In genomic region chr22:31103899-31104694, GRCh38 we compare ENCODE assay signal across 18 cellular contexts. TPM values are rescaled to one million over a fixed set of nuclear protein-coding genes. Genes with fewer than 3 reads are reported as not detected.
DNase-seq lines count a peak whose midpoint lies in the region; ATAC-seq and TF ChIP-seq lines count a peak whose summit lies in the region.
"Had no signal": no experiment of that assay in that cellular context is flagged by ENCODE, and none has a peak within 500 bp of the region (broad histone marks: within the 10 kb centered on the region; RNA-seq: fewer than 3 reads in every experiment).

No MANE protein-coding gene starts in this region.

- H3K9me3 ChIP-seq in HCT116 (ENCODE audit: control insufficient read depth in 1 of 2, insufficient read depth in 1 of 2, low read depth in 1 of 2, low read length in 2 of 2) (no peaks in the 10 kb centered on the region), muscle layer of colon (ENCODE audit: low read length) (no peaks in the 10 kb centered on the region), suprapubic skin (no peaks in the 10 kb centered on the region)
- H3K9me3 ChIP-seq: HAP-1 had no signal

- H3K9ac ChIP-seq in HCT116 (ENCODE audit: low read length) = no peak overlapping the region
- peak overlapping the region; percentile 91 for H3K9ac ChIP-seq in muscle layer of colon (ENCODE audit: low read length)

- RAD21 ChIA-PET in HCT116 (lab: Charles Lee; ENCODE audit: low non-redundant PET in 1 of 2, low total read pairs in 2 of 2, uncharacterized antibody in 2 of 2, unreplicated experiment in 2 of 2) = no interaction called here

- no peak overlapping the region for H3K4me3 ChIP-seq in HCT116 (replicated peaks in 1 of 2; ENCODE audit: low read depth in 1 of 2, low read length in 2 of 2)
- H3K4me3 ChIP-seq in coronary artery = peak overlapping the region; percentile 97
- H3K4me3 ChIP-seq in muscle layer of colon (ENCODE audit: low read depth in 1 of 2, low read length in 2 of 2) = peak overlapping the region in 1 of 2 donors; percentile 29
- H3K4me3 ChIP-seq in suprapubic skin = no peak overlapping the region
- H3K4me3 ChIP-seq: HAP-1, SK-N-MC had no signal

- no peaks in the 10 kb centered on the region for H4K20me1 ChIP-seq in HCT116 (ENCODE audit: insufficient read depth)

- intact Hi-C loops in HCT116 (cut with micrococcal nuclease) = no loop called here

- TF ChIP-seq POLR2A in HCT116 (IDR thresholded peaks at IDR 0.05; ENCODE audit: borderline replicate concordance, extremely low read depth, insufficient read depth, insufficient read length) (no peak), suprapubic skin (IDR thresholded peaks at IDR 0.05) (no peak)

- H3K4me1 ChIP-seq in HCT116 (ENCODE audit: control insufficient read depth in 1 of 2, insufficient read depth in 2 of 2, low read length in 2 of 2) = peaks cover 14 to 32% of the 10 kb centered on the region in 2 experiments; a peak in 3 of 4 replicates
- H3K4me1 ChIP-seq in muscle layer of colon (ENCODE audit: insufficient read depth, low read length) = peaks cover 61% of the 10 kb centered on the region
- peaks cover 47% of the 10 kb centered on the region for H3K4me1 ChIP-seq in suprapubic skin

- H3K36me3 ChIP-seq in HCT116 (ENCODE audit: control insufficient read depth in 1 of 2, insufficient read depth in 2 of 2, low read length in 2 of 2) = peaks cover 11 to 22% of the 10 kb centered on the region in 2 experiments; a peak in 3 of 4 replicates
- H3K36me3 ChIP-seq in muscle layer of colon (ENCODE audit: insufficient read depth, low read length) = peaks cover 56% of the 10 kb centered on the region
- peaks cover 36% of the 10 kb centered on the region for H3K36me3 ChIP-seq in suprapubic skin
- H3K36me3 ChIP-seq: HAP-1 had no signal

- no peak overlapping the region for H2AFZ ChIP-seq in HCT116 (ENCODE audit: low read depth, low read length, poor library complexity, severe bottlenecking)

- 77% methylated on average over 33 of the region's 33 CpGs for WGBS in suprapubic skin

- no peaks in the 10 kb centered on the region for H3K9me2 ChIP-seq in HCT116 (ENCODE audit: insufficient read depth)

- POLR2A ChIA-PET in HCT116 (lab: Charles Lee) = no interaction called here

- H3K27ac ChIP-seq in HCT116 (ENCODE audit: low read depth, low read length) = no peak overlapping the region
- peak overlapping the region; percentile 98 to 99 for H3K27ac ChIP-seq in coronary artery
- H3K27ac ChIP-seq in muscle layer of colon (ENCODE audit: low read depth, low read length) = peak overlapping the region; percentile 85
- H3K27ac ChIP-seq in suprapubic skin = peak overlapping the region; percentile 76
- H3K27ac ChIP-seq: SK-N-MC had no signal

- TF ChIP-seq RAD21 in HCT116 (IDR thresholded peaks at IDR 0.05; ENCODE audit: low read depth) = no peak

- TF ChIP-seq CTCF in HCT116 (IDR thresholded peaks at IDR 0.05 in 2 of 3, conservative IDR thresholded peaks at IDR 0.05 in 1 of 3; ENCODE audit: borderline replicate concordance in 1 of 3, insufficient read depth in 1 of 3, low read depth in 2 of 3, low read length in 2 of 3) (no peak), coronary artery (IDR thresholded peaks at IDR 0.05) (no peak), suprapubic skin (IDR thresholded peaks at IDR 0.05) (no peak)

- TF ChIP-seq EP300 in suprapubic skin (IDR thresholded peaks at IDR 0.05) = no peak

- ATAC-seq in HCT116 = no peak

- H3K27me3 ChIP-seq in HCT116 (ENCODE audit: insufficient read depth, low read length) (no peaks in the 10 kb centered on the region), muscle layer of colon (ENCODE audit: control insufficient read depth in 1 of 2, insufficient read depth in 2 of 2, low read length in 2 of 2) (no peaks in the 10 kb centered on the region), suprapubic skin (no peaks in the 10 kb centered on the region)

- H3K4me2 ChIP-seq in HCT116 (ENCODE audit: low read length) = no peak overlapping the region

- CTCF ChIA-PET in HCT116 (lab: Charles Lee) = interaction anchor here (1.5 kb wide), 1 partner anchor 19 kb away, joined by 6 read pairs; no protein-coding TSS in a partner anchor

- H3K79me2 ChIP-seq in HCT116 (ENCODE audit: insufficient read depth, low read length) = no peaks in the 10 kb centered on the region; the same call in 1 of the 2 replicates

- no TSS peak for BruUV-seq in HCT116 (replicated peaks; lab: Mats Ljungman, UMichigan)

- DNase-seq in HCT116 (ENCODE audit: low read depth, low spot score) (no peak), coronary artery (ENCODE audit: low spot score) (no peak), suprapubic skin (ENCODE audit: low spot score in 2 of 2) (no peak), DMS79 (lab: John Stamatoyannopoulos, UW) (no peak), SIG-M5 (lab: John Stamatoyannopoulos, UW) (no peak), NCI-H748 treated with DMSO at 0.1 percent for 48 hours (lab: John Stamatoyannopoulos, UW) (no peak)
- DNase-seq in stimulated activated CD4-positive, alpha-beta T cell treated with anti-CD3 and anti-CD28 coated beads, Interleukin-4, amount 100 ng/mL, for 4 hours = no peak
- DNase-seq: activated CD8-positive, alpha-beta memory T cell treated with anti-CD3 and anti-CD28 coated beads, Interleukin-2, amount 50 U/mL, for 48 hours; activated naive CD4-positive, alpha-beta T cell; midbrain; NCI-H1930; occipital lobe had no signal

TF ChIP-seq in HCT116, 20 proteins besides CTCF, POLR2A, EP300 and RAD21:
- TF ChIP-seq POLR2AphosphoS5 (IDR thresholded peaks at IDR 0.05; ENCODE audit: low read depth, low read length) = peak; percentile 28; the same call in 1 of the 2 replicates
- TF ChIP-seq REST (IDR thresholded peaks at IDR 0.05; ENCODE audit: low read depth) = no peak

RNA-seq across cellular contexts. Expression of gene SELENOM, which starts 3.3 kb away (rescaled TPM):
- total RNA-seq in HCT116 (2021; ENCODE audit: unreplicated experiment) (65.6 TPM), suprapubic skin (10 to 100 TPM; 37.4 to 72.1 (median 56.0) TPM)
- 53.2 and 56.6 TPM in 2 replicates for polyA plus RNA-seq in HCT116 (2012)

RNA-seq across cellular contexts. Expression of gene INPP5J, which starts 18.7 kb away (rescaled TPM):
- total RNA-seq in HCT116 (2021; ENCODE audit: unreplicated experiment) (8.9 TPM), suprapubic skin (1 to 10 TPM in 3 of 4 donors, under 1 TPM in 1; 0.26 to 3.2 (median 2.5) TPM)
- polyA plus RNA-seq in HCT116 (2012) = 9.9 and 10.7 TPM in 2 replicates
- total RNA-seq: dermis blood vessel endothelial cell had no signal

RNA-seq across cellular contexts. Expression of gene SMTN, which starts 23.0 kb away (rescaled TPM):
- 148 TPM for total RNA-seq in HCT116 (2021; ENCODE audit: unreplicated experiment)
- 134 TPM in 2 replicates for polyA plus RNA-seq in HCT116 (2012)
- total RNA-seq in suprapubic skin = 10 to 100 TPM; 42.3 to 54.6 (median 50.5) TPM

RNA-seq across cellular contexts. Expression of gene PLA2G3, which starts 36.2 kb away (rescaled TPM):
- total RNA-seq in HCT116 (2021; ENCODE audit: unreplicated experiment) = not detected
- not detected in 2 replicates for polyA plus RNA-seq in HCT116 (2012)
- total RNA-seq in suprapubic skin = 1 to 10 TPM; 3.1 to 9.5 (median 7.6) TPM
- total RNA-seq: dermis blood vessel endothelial cell, epithelial cell of proximal tubule, NCI-H460, occipital lobe had no signal

RNA-seq across cellular contexts. Expression of gene RNF185, which starts 55.9 kb away (rescaled TPM):
- 17.1 TPM for total RNA-seq in HCT116 (2021; ENCODE audit: unreplicated experiment)
- polyA plus RNA-seq in HCT116 (2012) = 12.2 and 13.3 TPM in 2 replicates
- 10 to 100 TPM; 36.0 to 41.9 (median 38.9) TPM for total RNA-seq in suprapubic skin
